15 cellular contexts compared by ENCODE assay signal in the genomic region with DNA sequence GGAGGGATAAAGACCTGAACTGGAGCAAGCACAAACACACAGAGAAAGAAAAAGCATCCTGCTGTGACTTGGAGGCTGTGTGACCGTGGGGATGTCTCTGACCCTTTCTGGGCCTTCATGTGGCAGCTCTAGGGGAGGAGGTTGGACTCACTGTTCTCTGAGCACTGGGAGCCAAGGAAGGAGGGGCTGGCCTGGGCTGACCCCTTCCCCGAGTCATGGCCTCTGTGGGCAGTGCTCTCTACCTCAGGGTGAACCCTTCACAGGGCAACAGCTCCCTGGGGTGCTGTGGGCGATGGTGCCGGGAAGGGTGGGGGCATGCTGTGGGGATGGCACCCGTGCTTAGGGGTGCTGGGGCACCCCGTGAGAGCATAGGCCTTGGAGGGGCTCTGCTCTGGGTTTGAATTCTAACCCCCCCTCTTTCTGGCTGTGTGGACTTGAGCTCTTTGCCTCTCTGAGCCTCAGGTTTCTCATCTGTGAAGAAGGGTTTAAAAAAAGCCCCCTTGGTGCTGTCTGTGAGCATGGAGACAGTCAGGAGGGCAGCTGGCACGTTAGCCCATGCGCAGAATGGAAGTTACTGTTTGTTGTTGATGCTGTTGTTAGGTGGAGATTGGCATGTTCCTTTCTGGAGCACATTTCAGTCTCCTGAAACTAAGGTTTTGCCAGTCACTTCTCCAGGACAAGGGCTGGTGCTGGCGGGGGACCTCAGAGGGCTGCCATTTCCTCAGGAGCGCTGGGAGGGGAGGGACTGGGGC. TPM values are rescaled to one million over a fixed set of nuclear protein-coding genes. Genes with fewer than 3 reads are reported as not detected.
DNase-seq lines count a peak whose midpoint lies in the region; ATAC-seq and TF ChIP-seq lines count a peak whose summit lies in the region.
"Had no signal": no experiment of that assay in that cellular context is flagged by ENCODE, and none has a peak within 500 bp of the region (broad histone marks: within the 10 kb centered on the region; RNA-seq: fewer than 3 reads in every experiment).

No MANE protein-coding gene starts in this region.

- H3K36me3 Mint-ChIP-seq in nephron progenitor cell (ENCODE audit: low read depth) = no peaks in the 10 kb centered on the region
- H3K36me3 Mint-ChIP-seq: immature natural killer cell had no signal

- H3K4me1 Mint-ChIP-seq in stimulated activated naive CD8-positive, alpha-beta T cell treated with anti-CD3 and anti-CD28 coated beads, Interleukin-15, amount 100 ng/mL, for 72 hours = no peaks in the 10 kb centered on the region
- peaks cover 71% of the 10 kb centered on the region for H3K4me1 Mint-ChIP-seq in nephron progenitor cell

- TF ChIP-seq CTCF in nephron progenitor cell (IDR thresholded peaks at IDR 0.05) = no peak
- TF ChIP-seq CTCF in upper lobe of right lung (IDR thresholded peaks at IDR 0.05) = no peak

- no peak overlapping the region for H3K4me3 Mint-ChIP-seq in stimulated activated naive CD8-positive, alpha-beta T cell treated with anti-CD3 and anti-CD28 coated beads, Interleukin-15, amount 100 ng/mL, for 72 hours
- no peak overlapping the region for H3K4me3 Mint-ChIP-seq in nephron progenitor cell
- H3K4me3 Mint-ChIP-seq: activated CD8-positive, alpha-beta T cell treated with anti-CD3 and anti-CD28 coated beads, Interleukin-2, amount 10 ng/mL, durations not matched to agents 7 days and 5 days; GM23338; immature natural killer cell had no signal

- ATAC-seq in stimulated activated naive CD8-positive, alpha-beta T cell treated with anti-CD3 and anti-CD28 coated beads, Interleukin-15, amount 100 ng/mL, for 72 hours = peak; percentile 51
- ATAC-seq in stimulated activated naive CD8-positive, alpha-beta T cell treated with anti-CD3 and anti-CD28 coated beads, Interleukin-15, Interleukin-2, amounts not matched to agents 100 U/mL and 50 U/mL, for 24 hours = no peak
- ATAC-seq in left cardiac atrium = peak; percentile 16 to 72
- ATAC-seq in upper lobe of right lung = peak; percentile 14
- ATAC-seq: activated CD8-positive, alpha-beta T cell treated with anti-CD3 and anti-CD28 coated beads, Interleukin-2, amount 10 ng/mL, durations not matched to agents 7 days and 5 days had no signal

- H3K4me1 ChIP-seq in upper lobe of right lung = peaks cover 6% of the 10 kb centered on the region

- H3K4me3 ChIP-seq in upper lobe of right lung = no peak overlapping the region
- H3K4me3 ChIP-seq: GM23338 had no signal

- no peaks in the 10 kb centered on the region for H3K9me3 Mint-ChIP-seq in stimulated activated naive CD8-positive, alpha-beta T cell treated with anti-CD3 and anti-CD28 coated beads, Interleukin-15, amount 100 ng/mL, for 72 hours
- no peaks in the 10 kb centered on the region for H3K9me3 Mint-ChIP-seq in nephron progenitor cell
- H3K9me3 Mint-ChIP-seq: GM23338 had no signal

- no peaks in the 10 kb centered on the region for H3K36me3 ChIP-seq in upper lobe of right lung

- no peaks in the 10 kb centered on the region for H3K27me3 Mint-ChIP-seq in stimulated activated naive CD8-positive, alpha-beta T cell treated with anti-CD3 and anti-CD28 coated beads, Interleukin-15, amount 100 ng/mL, for 72 hours
- peaks cover 4% of the 10 kb centered on the region for H3K27me3 Mint-ChIP-seq in nephron progenitor cell (ENCODE audit: low read depth, poor library complexity)

- no peaks in the 10 kb centered on the region for H3K27me3 ChIP-seq in upper lobe of right lung

- no peak overlapping the region for H3K27ac Mint-ChIP-seq in stimulated activated naive CD8-positive, alpha-beta T cell treated with anti-CD3 and anti-CD28 coated beads, Interleukin-15, amount 100 ng/mL, for 72 hours
- peak overlapping the region; percentile 56 for H3K27ac Mint-ChIP-seq in nephron progenitor cell
- H3K27ac Mint-ChIP-seq: activated CD8-positive, alpha-beta T cell treated with anti-CD3 and anti-CD28 coated beads, Interleukin-2, amount 10 ng/mL, durations not matched to agents 7 days and 5 days; GM23338 had no signal

- intact Hi-C loops in left cardiac atrium (cut with DNase I) = no loop called here
- intact Hi-C loops in upper lobe of right lung (cut with DNase I) = no loop called here

- H3K27ac ChIP-seq in upper lobe of right lung = no peak overlapping the region

- H3K9me3 ChIP-seq in upper lobe of right lung = no peaks in the 10 kb centered on the region

- DNase-seq in stimulated activated naive CD8-positive, alpha-beta T cell treated with anti-CD3 and anti-CD28 coated beads, Interleukin-15, amount 100 ng/mL, for 72 hours = no peak
- DNase-seq in stimulated activated naive CD8-positive, alpha-beta T cell treated with anti-CD3 and anti-CD28 coated beads, Interleukin-15, Interleukin-2, amounts not matched to agents 100 U/mL and 50 U/mL, for 24 hours = no peak
- no peak for DNase-seq in left cardiac atrium
- DNase-seq in nephron progenitor cell = no peak
- DNase-seq in upper lobe of right lung = no peak
- no peak for DNase-seq in H4 (ENCODE audit: low spot score)
- DNase-seq in KG1 (lab: John Stamatoyannopoulos, UW) = no peak
- DNase-seq in HuH-7.5 (ENCODE audit: low spot score) = no peak
- DNase-seq: activated CD8-positive, alpha-beta T cell treated with anti-CD3 and anti-CD28 coated beads, Interleukin-2, amount 10 ng/mL, durations not matched to agents 7 days and 5 days; activated gamma-delta T cell treated with Interleukin-2 at 50 U/mL for 16 hours; Calu3; immature natural killer cell; NCI-H1105 treated with DMSO at 0.1 percent for 48 hours; stimulated activated CD4-positive, alpha-beta T cell treated with anti-CD3 and anti-CD28 coated beads, Interleukin-2, amount 100 ng/mL, for 48 hours had no signal

RNA-seq across cellular contexts. Expression of gene TOGARAM2, which starts 0.7 kb away (rescaled TPM):
- total RNA-seq in left cardiac atrium = 10 to 100 TPM; 15.5 to 24.8 TPM
- 0.72 TPM for total RNA-seq in upper lobe of right lung
- 0.21 TPM in 1 of 2 replicates, not detected in the other for total RNA-seq in H4 (2014; rRNA removed; shearing (Covaris generic))
